ENCODE assay signal across 1 cellular context in genomic region chr11:40688369-40688768, GRCh38.
TF ChIP-seq lines count a peak whose summit lies in the region.

No MANE protein-coding gene starts in this region.

TF ChIP-seq in HepG2, 621 proteins besides CTCF, POLR2A, EP300 and RAD21 (continued from another document):
- TF ChIP-seq ZBTB49 (CRISPR knock-in tag; IDR thresholded peaks at IDR 0.05; ENCODE audit: borderline replicate concordance) (no peak), ZNF383 (CRISPR knock-in tag; IDR thresholded peaks at IDR 0.05; ENCODE audit: borderline replicate concordance) (no peak), ZMYM4 (CRISPR knock-in tag; IDR thresholded peaks at IDR 0.05) (no peak), ZBTB46 (CRISPR knock-in tag; IDR thresholded peaks at IDR 0.05; ENCODE audit: borderline replicate concordance) (no peak), SMARCC2 (IDR thresholded peaks at IDR 0.05) (no peak), TOPORS (CRISPR knock-in tag; IDR thresholded peaks at IDR 0.05) (no peak), PRMT3 (CRISPR knock-in tag; IDR thresholded peaks at IDR 0.05; ENCODE audit: borderline replicate concordance, low read depth) (no peak), SSRP1 (CRISPR knock-in tag; IDR thresholded peaks at IDR 0.05) (no peak), PRPF4 (IDR thresholded peaks at IDR 0.05; ENCODE audit: low read depth, low read length, poor library complexity, severe bottlenecking) (no peak), ZNF674 (CRISPR knock-in tag; IDR thresholded peaks at IDR 0.05; ENCODE audit: low read depth) (no peak), ZFP36L1 (CRISPR knock-in tag; IDR thresholded peaks at IDR 0.05) (no peak), ZNF446 (CRISPR knock-in tag; IDR thresholded peaks at IDR 0.05) (no peak), ZBTB25 (CRISPR knock-in tag; IDR thresholded peaks at IDR 0.05) (no peak), CC2D1A (CRISPR knock-in tag; IDR thresholded peaks at IDR 0.05) (no peak)
